Comparison of ENCODE assay signal across 1 cellular context in genomic region chr12:6779667-6780459, GRCh38.
TF ChIP-seq lines count a peak whose summit lies in the region.

No MANE protein-coding gene starts in this region.

TF ChIP-seq in IMR-90, 13 proteins besides CTCF, POLR2A, EP300 and RAD21 (continued from another document):
- TF ChIP-seq CHD1 (IDR thresholded peaks at IDR 0.05; ENCODE audit: low read depth, low read length) (no peak), RCOR1 (IDR thresholded peaks at IDR 0.05; ENCODE audit: insufficient replicate concordance, low read length) (no peak), ELK1 (IDR thresholded peaks at IDR 0.05; ENCODE audit: borderline replicate concordance, low read depth, low read length) (no peak), MAZ (IDR thresholded peaks at IDR 0.05; ENCODE audit: borderline replicate concordance, low read depth, low read length) (no peak), MAFK (IDR thresholded peaks at IDR 0.05; ENCODE audit: low read depth, low read length) (no peak)
